In genomic region chr9:2889023-2889422, GRCh38 we compare ENCODE assay signal across 29 cellular contexts.
"Had no signal": no experiment of that assay in that cellular context is flagged by ENCODE, and none has a peak within 500 bp of the region (broad histone marks: within the 10 kb centered on the region; RNA-seq: fewer than 3 reads in every experiment).

No MANE protein-coding gene starts in this region.

- DNase-seq: activated CD4-positive, alpha-beta memory T cell treated with anti-CD3 and anti-CD28 coated beads for 36 hours; activated CD4-positive, alpha-beta T cell treated with anti-CD3 and anti-CD28 coated beads for 36 hours; activated CD4-positive, alpha-beta T cell treated with anti-CD3 and anti-CD28 coated beads, Interleukin-2, amount 10 ng/mL, durations not matched to agents 24 days and 14 days; activated CD4-positive, CD25-positive, alpha-beta regulatory T cell; activated CD4-positive, CD25-positive, alpha-beta regulatory T cell treated with anti-CD3 and anti-CD28 coated beads, Interleukin-2, amount 50 U/mL, for 72 hours; activated CD8-positive, alpha-beta memory T cell treated with anti-CD3 and anti-CD28 coated beads, Interleukin-2, amount 10 ng/mL, durations not matched to agents 7 days and 5 days; activated CD8-positive, alpha-beta memory T cell treated with anti-CD3 and anti-CD28 coated beads, Interleukin-2, amount 50 U/mL, for 4 hours; activated CD8-positive, alpha-beta T cell treated with anti-CD3 and anti-CD28 coated beads, Interleukin-2, amount 10 ng/mL, durations not matched to agents 7 days and 5 days; activated effector memory CD4-positive, alpha-beta T cell treated with anti-CD3 and anti-CD28 coated beads, Interleukin-2, amount 50 U/mL, for 16 hours; activated naive CD4-positive, alpha-beta T cell treated with anti-CD3 and anti-CD28 coated beads for 36 hours; activated naive CD8-positive, alpha-beta T cell treated with anti-CD3 and anti-CD28 coated beads for 36 hours; activated naive CD8-positive, alpha-beta T cell treated with anti-CD3 and anti-CD28 coated beads, Interleukin-2, amount 50 U/mL, for 24 hours; activated T-cell treated with anti-CD3 and anti-CD28 coated beads, Interleukin-2, amount 50 U/mL, for 1 hour; activated T-cell treated with anti-CD3 and anti-CD28 coated beads, Interleukin-2, amount 50 U/mL, for 48 hours; adrenal gland; amygdala; aorta; body of pancreas; caudate nucleus; cortex of kidney; dermis blood vessel endothelial cell; effector CD4-positive, alpha-beta T cell; effector memory CD8-positive, alpha-beta T cell; erythroblast; foreskin keratinocyte; gastrocnemius medialis; glutamatergic neuron; heart left ventricle had no signal

- H3K27me3 ChIP-seq: body of pancreas, esophagus muscularis mucosa, foreskin keratinocyte, gastrocnemius medialis had no signal

- ATAC-seq: activated CD4-positive, alpha-beta T cell treated with anti-CD3 and anti-CD28 coated beads for 36 hours; activated CD8-positive, alpha-beta memory T cell treated with anti-CD3 and anti-CD28 coated beads, Interleukin-2, amount 10 ng/mL, durations not matched to agents 7 days and 5 days; activated CD8-positive, alpha-beta T cell treated with anti-CD3 and anti-CD28 coated beads, Interleukin-2, amount 10 ng/mL, durations not matched to agents 7 days and 5 days; activated naive CD8-positive, alpha-beta T cell treated with anti-CD3 and anti-CD28 coated beads, Interleukin-2, amount 50 U/mL, for 24 hours; body of pancreas; effector memory CD8-positive, alpha-beta T cell; foreskin keratinocyte; gastrocnemius medialis; heart left ventricle had no signal

- H3K4me3 ChIP-seq: adrenal gland, body of pancreas, esophagus muscularis mucosa, gastrocnemius medialis, heart left ventricle had no signal

- H3K4me1 ChIP-seq: adrenal gland, body of pancreas, esophagus muscularis mucosa, foreskin keratinocyte, gastrocnemius medialis, heart left ventricle had no signal

- H3K27ac ChIP-seq: adrenal gland, body of pancreas, esophagus muscularis mucosa, foreskin keratinocyte, gastrocnemius medialis, heart left ventricle had no signal

- H3K36me3 ChIP-seq: adrenal gland, esophagus muscularis mucosa, gastrocnemius medialis, heart left ventricle had no signal

- H3K9me3 ChIP-seq: adrenal gland, body of pancreas, esophagus muscularis mucosa, gastrocnemius medialis had no signal
